ENCODE assay signal across 1 cellular context in genomic region chr4:62644372-62644771, GRCh38.
TF ChIP-seq lines count a peak whose summit lies in the region.

No MANE protein-coding gene starts in this region.

TF ChIP-seq in HEK293, 187 proteins besides CTCF, POLR2A, EP300 and RAD21 (continued from another document):
- TF ChIP-seq ZBTB10 (tag by site-specific recombination; IDR thresholded peaks at IDR 0.05) (no peak), ZNF2 (tag by site-specific recombination; IDR thresholded peaks at IDR 0.05) (no peak), ZNF654 (tag by site-specific recombination; IDR thresholded peaks at IDR 0.05; ENCODE audit: low read depth) (peak; percentile 42)
